In genomic region chr2:199464614-199465352, GRCh38 we compare ENCODE assay signal across 15 cellular contexts. TPM values are rescaled to one million over a fixed set of nuclear protein-coding genes. Genes with fewer than 3 reads are reported as not detected.
A peak's percentile ranks its signal among the peaks of the same experiment; 100 is the strongest.
DNase-seq lines count a peak whose midpoint lies in the region; ATAC-seq, FAIRE-seq and TF ChIP-seq lines count a peak whose summit lies in the region.
"Had no signal": no experiment of that assay in that cellular context is flagged by ENCODE, and none has a peak within 500 bp of the region (broad histone marks: within the 10 kb centered on the region; RNA-seq: fewer than 3 reads in every experiment).

No MANE protein-coding gene starts in this region.

- H3K4me3 Mint-ChIP-seq in activated naive CD4-positive, alpha-beta T cell treated with anti-CD3 and anti-CD28 coated beads, Interleukin-2, amount 50 U/mL, for 24 hours: peak overlapping the region; percentile 71
- H3K4me3 Mint-ChIP-seq in brain: peak overlapping the region; percentile 60 to 84 (median 72)

- H3K27me3 ChIP-seq in testis: peaks cover 3% of the 10 kb centered on the region
- peaks cover 100% of the 10 kb centered on the region for H3K27me3 ChIP-seq in BE2C

- H3K9me3 ChIP-seq in mucosa of descending colon (no peaks in the 10 kb centered on the region), testis (no peaks in the 10 kb centered on the region), BE2C (no peaks in the 10 kb centered on the region)

- peak overlapping the region; percentile 49 for H3K4me3 ChIP-seq in mucosa of descending colon
- peak overlapping the region; percentile 46 to 54 for H3K4me3 ChIP-seq in testis
- H3K4me3 ChIP-seq in BE2C (ENCODE audit: low read depth, low read length): no peak overlapping the region
- H3K4me3 ChIP-seq: K562 had no signal

- no peak for DNase-seq in activated naive CD4-positive, alpha-beta T cell treated with Interleukin-2 at 50 U/mL for 16 hours
- peak; percentile 46 to 66 (median 57) for DNase-seq in mucosa of descending colon
- DNase-seq in testis: no peak
- DNase-seq in BE2C: no peak
- no peak for DNase-seq in DMS153 (lab: John Stamatoyannopoulos, UW)
- DNase-seq in GM12891 (ENCODE audit: insufficient read length, low spot score): no peak
- DNase-seq: activated naive CD4-positive, alpha-beta T cell; NCI-H2081 treated with DMSO at 0.1 percent for 48 hours; stimulated activated CD4-positive, alpha-beta T cell treated with anti-CD3 and anti-CD28 coated beads, Interleukin-2, amount 100 ng/mL, for 48 hours had no signal

- peaks cover 9% of the 10 kb centered on the region for H3K9me3 Mint-ChIP-seq in activated naive CD4-positive, alpha-beta T cell treated with anti-CD3 and anti-CD28 coated beads, Interleukin-2, amount 50 U/mL, for 24 hours
- peaks cover 0 to 7% (median 2%) of the 10 kb centered on the region in 5 experiments for H3K9me3 Mint-ChIP-seq in brain

- peaks cover 58% of the 10 kb centered on the region for H3K27me3 Mint-ChIP-seq in activated naive CD4-positive, alpha-beta T cell treated with anti-CD3 and anti-CD28 coated beads, Interleukin-2, amount 50 U/mL, for 24 hours
- H3K27me3 Mint-ChIP-seq in brain: peaks cover 100% of the 10 kb centered on the region

- H3K4me1 ChIP-seq in mucosa of descending colon (ENCODE audit: low read depth): peaks cover 24% of the 10 kb centered on the region
- H3K4me1 ChIP-seq in testis: peaks cover 12% of the 10 kb centered on the region
- H3K4me1 ChIP-seq in BE2C: no peaks in the 10 kb centered on the region

- 9 to 12% methylated on average over 29 to 44 of the region's 44 CpGs for WGBS in testis, 2 donors

- no peak for FAIRE-seq in GM12891 (lab: Jason Lieb, UNC)
- FAIRE-seq: islet of Langerhans, K562, TTC549 had no signal

- peaks cover 27% of the 10 kb centered on the region for H3K4me1 Mint-ChIP-seq in activated naive CD4-positive, alpha-beta T cell treated with anti-CD3 and anti-CD28 coated beads, Interleukin-2, amount 50 U/mL, for 24 hours
- peaks cover 38% of the 10 kb centered on the region for H3K4me1 Mint-ChIP-seq in brain

- intact Hi-C loops in mucosa of descending colon (cut with DNase I, micrococcal nuclease) (loop anchor here in 1 of 2 donors (10.0 kb wide), 1 partner anchor 1150 kb away; no protein-coding TSS in a partner anchor), testis (cut with DNase I; ENCODE audit: low total_unique reads) (no loop called here)

- no peaks in the 10 kb centered on the region for H3K36me3 ChIP-seq in mucosa of descending colon (ENCODE audit: low read depth)
- H3K36me3 ChIP-seq in testis (ENCODE audit: low read depth, missing control alignments): no peaks in the 10 kb centered on the region
- no peaks in the 10 kb centered on the region for H3K36me3 ChIP-seq in BE2C
- H3K36me3 ChIP-seq: BLaER1 treated with 17β-estradiol and CSF1 and Interleukin-3, amounts not matched to agents 10 nM and 100 nM had no signal

- no peak overlapping the region for H3K27ac Mint-ChIP-seq in activated naive CD4-positive, alpha-beta T cell treated with anti-CD3 and anti-CD28 coated beads, Interleukin-2, amount 50 U/mL, for 24 hours
- peak overlapping the region in 3 of 5 experiments; percentile 9 to 90 (median 82) for H3K27ac Mint-ChIP-seq in brain

- TF ChIP-seq POLR2A in testis (IDR thresholded peaks at IDR 0.05) (no peak), GM12891 (IDR thresholded peaks at IDR 0.05; ENCODE audit: low read depth, low read length) (no peak)

- ATAC-seq in mucosa of descending colon: peak; percentile 0
- ATAC-seq: K562 had no signal

- no peak overlapping the region for H3K27ac ChIP-seq in testis
- H3K27ac ChIP-seq: BLaER1 treated with 17β-estradiol and CSF1 and Interleukin-3, amounts not matched to agents 10 nM and 100 nM had no signal

- TF ChIP-seq CTCF in brain (conservative IDR thresholded peaks at IDR 0.05): no peak
- TF ChIP-seq CTCF in mucosa of descending colon (IDR thresholded peaks at IDR 0.05): no peak
- TF ChIP-seq CTCF in testis (IDR thresholded peaks at IDR 0.05): no peak
- no peak for TF ChIP-seq CTCF in BE2C (IDR thresholded peaks at IDR 0.05; ENCODE audit: low read depth, low read length)

- peaks cover 3% of the 10 kb centered on the region for H3K36me3 Mint-ChIP-seq in activated naive CD4-positive, alpha-beta T cell treated with anti-CD3 and anti-CD28 coated beads, Interleukin-2, amount 50 U/mL, for 24 hours
- no peaks in the 10 kb centered on the region for H3K36me3 Mint-ChIP-seq in brain

TF ChIP-seq in GM12891, 5 proteins besides CTCF, POLR2A, EP300 and RAD21:
- TF ChIP-seq POLR2AphosphoS5 (IDR thresholded peaks at IDR 0.05; ENCODE audit: low read depth, low read length) (no peak), POU2F2 (IDR thresholded peaks at IDR 0.05; ENCODE audit: low read depth, low read length) (no peak), SPI1 (IDR thresholded peaks at IDR 0.05; ENCODE audit: low read depth, low read length) (no peak), PAX5 (IDR thresholded peaks at IDR 0.05; ENCODE audit: insufficient read depth, low read length, severe bottlenecking) (no peak), TAF1 (IDR thresholded peaks at IDR 0.05; ENCODE audit: low read depth, low read length) (no peak)

RNA-seq across cellular contexts. Expression of gene SATB2, which starts 7.0 kb away (rescaled TPM):
- polyA plus RNA-seq in brain (ENCODE audit: insufficient read depth, low read depth, low replicate concordance) (7.2 TPM), testis (ENCODE audit: insufficient read depth, low read depth, low replicate concordance) (5.1 TPM)
- total RNA-seq in mucosa of descending colon (100 to 1,000 TPM; 125 to 328 (median 183) TPM), testis (10 to 100 TPM; 14.1 to 15.1 TPM)
- polyA plus RNA-seq in BE2C (2012; ENCODE audit: insufficient read depth, insufficient read length, low read depth): 3.2 TPM
- 0.01 TPM for polyA plus RNA-seq in GM12891 (2012; ENCODE audit: low read depth, missing spikeins)

Comparison
In these comparisons a context has a peak if more than half of its experiments do, and no peak if none do; other contexts are left out.
1. DNase-seq: peak in mucosa of descending colon (3 of 3); none in activated naive CD4-positive, alpha-beta T cell treated with Interleukin-2 at 50 U/mL for 16 hours (single experiment), testis (single experiment), BE2C (single experiment), DMS153 (single experiment) and GM12891 (single experiment).
2. RNA of gene SATB2, which starts 7.0 kb away (total RNA-seq): 125 to 328 TPM in mucosa of descending colon; 14.1 to 15.1 TPM in testis; every median in the first group is over 4 times any median in the second.